22 cellular contexts compared by ENCODE assay signal in genomic region chr20:59572515-59572914, GRCh38. TPM values are rescaled to one million over a fixed set of nuclear protein-coding genes. Genes with fewer than 3 reads are reported as not detected.
DNase-seq lines count a peak whose midpoint lies in the region; ATAC-seq and TF ChIP-seq lines count a peak whose summit lies in the region.
"Had no signal": no experiment of that assay in that cellular context is flagged by ENCODE, and none has a peak within 500 bp of the region (broad histone marks: within the 10 kb centered on the region; RNA-seq: fewer than 3 reads in every experiment).

No MANE protein-coding gene starts in this region.

- H3F3A ChIP-seq in GM23338 (replicated peaks; ENCODE audit: low read depth) = no peaks in the 10 kb centered on the region
- no peaks in the 10 kb centered on the region for H3F3A ChIP-seq in PC-3 (ENCODE audit: low read length, unreplicated experiment)

- BruUV-seq in OCI-LY7 (replicated peaks; lab: Mats Ljungman, UMichigan) (no TSS peak), PC-3 (replicated peaks; lab: Mats Ljungman, UMichigan) (no TSS peak)

- H3K4me2 ChIP-seq in BLaER1 (peak overlapping the region; percentile 95), GM23338 (peak overlapping the region; percentile 80; the same call in 1 of the 2 replicates), OCI-LY7 (ENCODE audit: low read length) (no peak overlapping the region), PC-3 (ENCODE audit: low read length) (no peak overlapping the region)

- H3K9me3 Mint-ChIP-seq in GM23338 = no peaks in the 10 kb centered on the region; the same call in 2 of the 3 replicates
- H3K9me3 Mint-ChIP-seq: CD4-positive, alpha-beta T cell; CD8-positive, alpha-beta T cell had no signal

- H3K9me3 ChIP-seq in BLaER1 = no peaks in the 10 kb centered on the region
- no peaks in the 10 kb centered on the region for H3K9me3 ChIP-seq in OCI-LY7 (ENCODE audit: low read length)
- no peaks in the 10 kb centered on the region for H3K9me3 ChIP-seq in PC-3 (ENCODE audit: low read length)
- H3K9me3 ChIP-seq: Caco-2 had no signal

- intact Hi-C loops in OCI-LY7 (cut with micrococcal nuclease; ENCODE audit: unreplicated experiment) (no loop called here), PC-3 (cut with micrococcal nuclease) (no loop called here)

- peaks cover 48% of the 10 kb centered on the region for H3K27me3 Mint-ChIP-seq in GM23338 (ENCODE audit: insufficient read depth, low read depth, poor library complexity)

- H3K36me3 ChIP-seq in BLaER1 (no peaks in the 10 kb centered on the region), GM23338 (ENCODE audit: insufficient read depth) (no peaks in the 10 kb centered on the region), OCI-LY7 (ENCODE audit: insufficient read depth, low read length) (no peaks in the 10 kb centered on the region), PC-3 (ENCODE audit: low read depth, low read length) (no peaks in the 10 kb centered on the region)

- CTCF ChIA-PET in OCI-LY7 (lab: Charles Lee; ENCODE audit: unreplicated experiment) = no interaction called here
- CTCF ChIA-PET in PC-3 (lab: Charles Lee) = no interaction called here

- H4K20me1 ChIP-seq in BLaER1 (no peaks in the 10 kb centered on the region), GM23338 (replicated peaks; ENCODE audit: insufficient read depth) (no peaks in the 10 kb centered on the region), OCI-LY7 (ENCODE audit: insufficient read depth, low read length) (no peaks in the 10 kb centered on the region), PC-3 (ENCODE audit: low read length) (no peaks in the 10 kb centered on the region)

- ATAC-seq in GM23338 (no peak), GM21515 (IDR thresholded peaks at IDR 0.05; ENCODE audit: unreplicated experiment) (no peak), PC-3 (no peak)
- ATAC-seq: CD8-positive, alpha-beta T cell had no signal

- peak overlapping the region; percentile 66 for H3K4me3 ChIP-seq in BLaER1
- H3K4me3 ChIP-seq in GM23338 = peak overlapping the region; percentile 60; the same call in 1 of the 2 replicates
- no peak overlapping the region for H3K4me3 ChIP-seq in OCI-LY7 (ENCODE audit: low read depth, low read length, poor library complexity, severe bottlenecking)
- H3K4me3 ChIP-seq in PC-3 (ENCODE audit: low read length) = no peak overlapping the region

- TF ChIP-seq CTCF in GM23338 (conservative IDR thresholded peaks at IDR 0.05; ENCODE audit: low read depth in 2 of 2) (no peak), OCI-LY7 (conservative IDR thresholded peaks at IDR 0.05; ENCODE audit: low read length) (no peak), PC-3 (conservative IDR thresholded peaks at IDR 0.05; ENCODE audit: low read depth, low read length) (no peak)

- H3K79me2 ChIP-seq in GM23338 (replicated peaks; ENCODE audit: insufficient read depth) (no peaks in the 10 kb centered on the region), OCI-LY7 (ENCODE audit: insufficient read depth, low read depth, low read length) (no peaks in the 10 kb centered on the region), PC-3 (ENCODE audit: low read length) (no peaks in the 10 kb centered on the region)

- H3K4me1 Mint-ChIP-seq in GM23338 = peaks cover 17% of the 10 kb centered on the region

- no peak overlapping the region for H2AFZ ChIP-seq in GM23338
- H2AFZ ChIP-seq in OCI-LY7 (ENCODE audit: low read length) = peak overlapping the region; percentile 98; the same call in 1 of the 2 replicates
- no peak overlapping the region for H2AFZ ChIP-seq in PC-3 (ENCODE audit: low read length)

- POLR2A ChIA-PET in OCI-LY7 (lab: Charles Lee) (no interaction called here), PC-3 (lab: Charles Lee; ENCODE audit: unreplicated experiment) (no interaction called here)

- no peak overlapping the region for H3K27ac Mint-ChIP-seq in GM23338
- H3K27ac Mint-ChIP-seq: CD4-positive, alpha-beta T cell; CD8-positive, alpha-beta T cell had no signal

- no peak overlapping the region for H3K4me3 Mint-ChIP-seq in GM23338

- peaks cover 59% of the 10 kb centered on the region for H3K4me1 ChIP-seq in BLaER1
- H3K4me1 ChIP-seq in GM23338 (ENCODE audit: insufficient read depth) = peaks cover 4% of the 10 kb centered on the region; the same call in 1 of the 2 replicates
- no peaks in the 10 kb centered on the region for H3K4me1 ChIP-seq in OCI-LY7 (ENCODE audit: insufficient read depth, low read length, poor library complexity, severe bottlenecking)
- no peaks in the 10 kb centered on the region for H3K4me1 ChIP-seq in PC-3 (ENCODE audit: insufficient read depth, low read length)
- H3K4me1 ChIP-seq: Caco-2 had no signal

- peak overlapping the region; percentile 74 for H3K9ac ChIP-seq in BLaER1
- H3K9ac ChIP-seq in PC-3 (ENCODE audit: low read length) = no peak overlapping the region

- H3K36me3 Mint-ChIP-seq in GM23338 (ENCODE audit: low read depth) = no peaks in the 10 kb centered on the region
- H3K36me3 Mint-ChIP-seq: CD8-positive, alpha-beta T cell had no signal

- no peaks in the 10 kb centered on the region for H3K9me2 ChIP-seq in GM23338 (ENCODE audit: insufficient read depth)
- H3K9me2 ChIP-seq in OCI-LY7 (ENCODE audit: insufficient read depth, low read length) = no peaks in the 10 kb centered on the region
- H3K9me2 ChIP-seq in PC-3 (replicated peaks; ENCODE audit: low read length) = no peaks in the 10 kb centered on the region

- DNase-seq in GM23338 (ENCODE audit: low spot score) (no peak), OCI-LY7 (ENCODE audit: low spot score) (no peak), activated gamma-delta T cell treated with Interleukin-2 at 50 U/mL for 16 hours (no peak), PC-3 (no peak), DMS114 treated with DMSO at 0.1 percent for 48 hours (lab: John Stamatoyannopoulos, UW; ENCODE audit: unreplicated experiment) (no peak)
- DNase-seq: 8988T; ACHN; Calu3; CD4-positive, alpha-beta T cell; CD8-positive, alpha-beta T cell; DMS153; DMS53; DMS79; DND-41; GDM1 had no signal

- H3K27ac ChIP-seq in BLaER1 = peak overlapping the region; percentile 81
- no peak overlapping the region for H3K27ac ChIP-seq in GM23338 (ENCODE audit: low read depth)
- no peak overlapping the region for H3K27ac ChIP-seq in OCI-LY7 (ENCODE audit: low read depth, low read length, poor library complexity, severe bottlenecking)
- H3K27ac ChIP-seq in PC-3 (ENCODE audit: low read length) = no peak overlapping the region
- H3K27ac ChIP-seq: C4-2B had no signal

- H3K27me3 ChIP-seq in BLaER1 = no peaks in the 10 kb centered on the region
- peaks cover 56% of the 10 kb centered on the region for H3K27me3 ChIP-seq in GM23338 (ENCODE audit: insufficient read depth)
- peaks cover 39% of the 10 kb centered on the region for H3K27me3 ChIP-seq in PC-3 (ENCODE audit: low read length)

TF ChIP-seq in GM23338, 12 proteins besides CTCF, POLR2A, EP300 and RAD21:
- TF ChIP-seq STAT1 (IDR thresholded peaks at IDR 0.05; ENCODE audit: unreplicated experiment) = no peak
- no peak for TF ChIP-seq EZH2phosphoT487 (IDR thresholded peaks at IDR 0.05; ENCODE audit: unreplicated experiment)
- TF ChIP-seq ZNF114 (CRISPR knock-in tag; IDR thresholded peaks at IDR 0.05) = no peak
- TF ChIP-seq POLR2AphosphoS5 (IDR thresholded peaks at IDR 0.05; ENCODE audit: low read depth) = no peak

RNA-seq across cellular contexts. Expression of gene PHACTR3, which starts 31.8 kb away (rescaled TPM):
- 0.45 and 0.93 TPM in 2 replicates for total RNA-seq in GM23338 (2014; rRNA removed; shearing (Covaris generic))
- 0.61 and 0.96 TPM in 2 replicates for polyA plus RNA-seq in GM23338 (2016; fragmentation: Nextera tagmentation; extraction: Ambion mirVana)
- total RNA-seq in OCI-LY7 (2014; rRNA removed; shearing (Covaris generic)) = 0.32 TPM in 1 of 2 replicates, not detected in the other
- total RNA-seq in OCI-LY7 (2022) = not detected in 2 replicates
- total RNA-seq in PC-3 (2014; rRNA removed) = 26.4 and 30.6 TPM in 2 replicates
- total RNA-seq: CD4-positive, alpha-beta T cell; CD8-positive, alpha-beta T cell; G401 had no signal
- polyA plus RNA-seq: AG04450, BJ had no signal

Comparison
In these comparisons a context has a peak if more than half of its experiments do, and no peak if none do; other contexts are left out.
1. H3K4me2 ChIP-seq: peak in BLaER1 (single experiment) and GM23338 (single experiment); none in OCI-LY7 (single experiment) and PC-3 (single experiment).
2. H3K4me3 ChIP-seq: peak in BLaER1 (single experiment) and GM23338 (single experiment); none in OCI-LY7 (single experiment) and PC-3 (single experiment).
3. RNA of gene PHACTR3, which starts 31.8 kb away (total RNA-seq): 26.4 to 30.6 TPM in PC-3; 0.45 to 0.93 TPM in GM23338 and 0.32 TPM in OCI-LY7; every median in the first group is over 10 times any median in the second.